Comparison of ENCODE assay signal across 16 cellular contexts in the genomic region with DNA sequence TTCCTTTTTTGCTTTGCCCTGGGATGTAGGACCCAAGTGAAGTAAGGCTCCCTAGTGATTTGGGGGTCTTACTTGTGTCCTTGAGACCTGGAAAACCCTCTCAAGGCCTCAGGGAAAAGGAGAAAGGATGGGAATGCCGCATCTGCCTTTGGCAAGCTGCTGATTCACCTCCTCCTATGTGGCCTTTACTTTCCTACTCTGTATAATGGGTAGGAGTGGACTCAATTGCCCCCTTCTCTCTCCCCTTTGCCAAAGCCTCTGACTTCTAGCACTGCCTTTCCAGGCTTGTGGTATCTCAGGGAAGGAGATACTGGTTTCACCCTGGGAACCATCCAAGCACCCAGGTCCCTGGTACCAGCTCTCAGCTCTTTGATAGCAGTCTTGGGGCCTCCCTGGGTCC. TPM values are rescaled to one million over a fixed set of nuclear protein-coding genes. Genes with fewer than 3 reads are reported as not detected.
DNase-seq lines count a peak whose midpoint lies in the region; ATAC-seq and TF ChIP-seq lines count a peak whose summit lies in the region.
"Had no signal": no experiment of that assay in that cellular context is flagged by ENCODE, and none has a peak within 500 bp of the region (broad histone marks: within the 10 kb centered on the region; RNA-seq: fewer than 3 reads in every experiment).

No MANE protein-coding gene starts in this region.

- no peaks in the 10 kb centered on the region for H3K27me3 ChIP-seq in HCT116 (ENCODE audit: insufficient read depth, low read length)
- no peaks in the 10 kb centered on the region for H3K27me3 ChIP-seq in Peyer's patch
- H3K27me3 ChIP-seq in esophagus (ENCODE audit: control insufficient read depth in 1 of 2, insufficient read depth in 2 of 2, low read length in 2 of 2): no peaks in the 10 kb centered on the region
- no peaks in the 10 kb centered on the region for H3K27me3 ChIP-seq in trophoblast cell (ENCODE audit: insufficient read depth, low read length)

- H3K14ac ChIP-seq in trophoblast cell (ENCODE audit: low read length): peak overlapping the region; percentile 63

- H3K36me3 ChIP-seq in HCT116 (ENCODE audit: control insufficient read depth in 1 of 2, insufficient read depth in 2 of 2, low read length in 2 of 2) (no peaks in the 10 kb centered on the region), Peyer's patch (no peaks in the 10 kb centered on the region), esophagus (ENCODE audit: control insufficient read depth in 2 of 2, insufficient read depth in 2 of 2, low read length in 1 of 2) (no peaks in the 10 kb centered on the region), trophoblast cell (ENCODE audit: control insufficient read depth in 1 of 2, insufficient read depth in 2 of 2, low read length in 2 of 2) (peaks cover 0 to 8% of the 10 kb centered on the region in 2 experiments)
- H3K36me3 ChIP-seq: BLaER1 treated with 17β-estradiol and CSF1 and Interleukin-3, amounts not matched to agents 10 nM and 100 nM had no signal

- H3K27ac ChIP-seq in HCT116 (ENCODE audit: low read depth, low read length) (peak overlapping the region; percentile 67), Peyer's patch (peak overlapping the region in 3 of 4 donors; percentile 79 to 95 (median 92)), esophagus (ENCODE audit: low read depth in 2 of 2, low read length in 1 of 2) (peak overlapping the region; percentile 95 to 98), trophoblast cell (ENCODE audit: low read depth, low read length) (peak overlapping the region; percentile 69)
- H3K27ac ChIP-seq: BLaER1 treated with 17β-estradiol and CSF1 and Interleukin-3, amounts not matched to agents 10 nM and 100 nM had no signal

- peak overlapping the region; percentile 16 for H2AK5ac ChIP-seq in trophoblast cell (ENCODE audit: low read length)

- H3K9me3 ChIP-seq in HCT116 (ENCODE audit: control insufficient read depth in 1 of 2, insufficient read depth in 1 of 2, low read depth in 1 of 2, low read length in 2 of 2): no peaks in the 10 kb centered on the region
- H3K9me3 ChIP-seq in Peyer's patch: no peaks in the 10 kb centered on the region
- H3K9me3 ChIP-seq in esophagus (ENCODE audit: control insufficient read depth in 2 of 2, insufficient read depth in 1 of 2, low read depth in 1 of 2, low read length in 1 of 2): no peaks in the 10 kb centered on the region
- H3K9me3 ChIP-seq in trophoblast cell (ENCODE audit: insufficient read depth, low read depth, low read length): no peaks in the 10 kb centered on the region
- H3K9me3 ChIP-seq: BLaER1 treated with 17β-estradiol and CSF1 and Interleukin-3, amounts not matched to agents 10 nM and 100 nM had no signal

- no peaks in the 10 kb centered on the region for H4K20me1 ChIP-seq in HCT116 (ENCODE audit: insufficient read depth)

- RAD21 ChIA-PET in HCT116 (lab: Charles Lee; ENCODE audit: low non-redundant PET in 1 of 2, low total read pairs in 2 of 2, uncharacterized antibody in 2 of 2, unreplicated experiment in 2 of 2): no interaction called here

- no peaks in the 10 kb centered on the region for H3K36me3 Mint-ChIP-seq in natural killer cell

- no peak overlapping the region for H4K12ac ChIP-seq in trophoblast cell (ENCODE audit: low read depth, low read length)

- H3K4me1 ChIP-seq in HCT116 (ENCODE audit: control insufficient read depth in 1 of 2, insufficient read depth in 2 of 2, low read length in 2 of 2) (peaks cover 48 to 70% of the 10 kb centered on the region in 2 experiments), Peyer's patch (peaks cover 0 to 67% (median 13%) of the 10 kb centered on the region in 4 donors), esophagus (ENCODE audit: control insufficient read depth in 2 of 2, insufficient read depth in 2 of 2, low read length in 1 of 2) (peaks cover 16 to 57% of the 10 kb centered on the region in 2 donors), trophoblast cell (ENCODE audit: control insufficient read depth in 1 of 2, insufficient read depth in 2 of 2, low read length in 2 of 2) (peaks cover 58 to 62% of the 10 kb centered on the region in 2 experiments)

- POLR2A ChIA-PET in HCT116 (lab: Charles Lee): no interaction called here

- H3K27ac Mint-ChIP-seq in natural killer cell: no peak overlapping the region
- H3K27ac Mint-ChIP-seq: GM23338, HFFc6 had no signal

- 69 to 89% methylated on average over 1 of the region's 1 CpG for WGBS in esophagus, 2 donors
- WGBS in trophoblast cell (ENCODE audit: extremely low coverage, insufficient coverage, insufficient read length): no CpG with 5 or more reads among the region's 1 CpG

- peak overlapping the region; percentile 55 for H3K4ac ChIP-seq in trophoblast cell (ENCODE audit: low read depth, low read length)

- peak overlapping the region; percentile 78 for H3K18ac ChIP-seq in trophoblast cell (ENCODE audit: low read length)

- TF ChIP-seq POLR2A in HCT116 (IDR thresholded peaks at IDR 0.05; ENCODE audit: borderline replicate concordance, extremely low read depth, insufficient read depth, insufficient read length) (no peak), Peyer's patch (IDR thresholded peaks at IDR 0.05) (no peak)

- TF ChIP-seq CTCF in HCT116 (IDR thresholded peaks at IDR 0.05 in 2 of 3, conservative IDR thresholded peaks at IDR 0.05 in 1 of 3; ENCODE audit: borderline replicate concordance in 1 of 3, insufficient read depth in 1 of 3, low read depth in 2 of 3, low read length in 2 of 3) (no peak), Peyer's patch (IDR thresholded peaks at IDR 0.05) (no peak), natural killer cell (IDR thresholded peaks at IDR 0.05) (no peak)

- peak overlapping the region; percentile 29 for H2BK5ac ChIP-seq in trophoblast cell (ENCODE audit: low read depth, low read length, poor library complexity)

- H3K27me3 Mint-ChIP-seq in natural killer cell (ENCODE audit: low read depth in 2 of 2): peaks cover 4 to 10% of the 10 kb centered on the region in 2 donors

- peak overlapping the region; percentile 75 for H4K91ac ChIP-seq in trophoblast cell (ENCODE audit: low read depth, low read length)

- H2AFZ ChIP-seq in HCT116 (ENCODE audit: low read depth, low read length, poor library complexity, severe bottlenecking) (no peak overlapping the region), trophoblast cell (ENCODE audit: insufficient read depth, low read length, poor library complexity) (peak overlapping the region; percentile 13)
- H2AFZ ChIP-seq: GM23338 had no signal

- H3K9ac ChIP-seq in HCT116 (ENCODE audit: low read length) (peak overlapping the region; percentile 12), trophoblast cell (ENCODE audit: low read length) (no peak overlapping the region)
- H3K9ac ChIP-seq: BLaER1 treated with 17β-estradiol and CSF1 and Interleukin-3, amounts not matched to agents 10 nM and 100 nM had no signal

- no TSS peak for BruUV-seq in HCT116 (replicated peaks; lab: Mats Ljungman, UMichigan)

- DNase-seq in HCT116 (ENCODE audit: low read depth, low spot score) (no peak), Peyer's patch (no peak), trophoblast cell (no peak), NCI-H526 (lab: John Stamatoyannopoulos, UW) (no peak), natural killer cell (no peak)
- DNase-seq: DMS153, EL, HFFc6, Karpas-422, NCI-H1417, NCI-H1930, NCI-H2171 had no signal

- H2BK120ac ChIP-seq in trophoblast cell (ENCODE audit: insufficient read depth, low read length, poor library complexity): peak overlapping the region; percentile 51

- H3K4me1 Mint-ChIP-seq in natural killer cell: no peaks in the 10 kb centered on the region

- H4K8ac ChIP-seq in trophoblast cell (ENCODE audit: low read depth, low read length): peak overlapping the region; percentile 13

- H3K4me3 Mint-ChIP-seq in natural killer cell: no peak overlapping the region
- H3K4me3 Mint-ChIP-seq: GM23338, HFFc6 had no signal

- TF ChIP-seq RAD21 in HCT116 (IDR thresholded peaks at IDR 0.05; ENCODE audit: low read depth): no peak

- no peaks in the 10 kb centered on the region for H3K9me3 Mint-ChIP-seq in natural killer cell
- H3K9me3 Mint-ChIP-seq: GM23338, HFFc6 had no signal

- no peaks in the 10 kb centered on the region for H3K9me2 ChIP-seq in HCT116 (ENCODE audit: insufficient read depth)

- ATAC-seq in HCT116: no peak
- no peak for ATAC-seq in natural killer cell
- ATAC-seq in HG03378 (IDR thresholded peaks at IDR 0.05; ENCODE audit: unreplicated experiment): no peak
- ATAC-seq: GM23338 had no signal

- no peak overlapping the region for H3K4me3 ChIP-seq in HCT116 (replicated peaks in 1 of 2; ENCODE audit: low read depth in 1 of 2, low read length in 2 of 2)
- no peak overlapping the region for H3K4me3 ChIP-seq in Peyer's patch
- no peak overlapping the region for H3K4me3 ChIP-seq in esophagus (ENCODE audit: low read depth in 1 of 2, low read length in 2 of 2)
- no peak overlapping the region for H3K4me3 ChIP-seq in trophoblast cell (ENCODE audit: low read depth, low read length)
- H3K4me3 ChIP-seq: BLaER1 treated with 17β-estradiol and CSF1 and Interleukin-3, amounts not matched to agents 10 nM and 100 nM; GM23338 had no signal

- intact Hi-C loops in HCT116 (cut with micrococcal nuclease): no loop called here
- intact Hi-C loops in natural killer cell (cut with micrococcal nuclease): no loop called here

- peak overlapping the region; percentile 75 for H3K4me2 ChIP-seq in HCT116 (ENCODE audit: low read length)
- H3K4me2 ChIP-seq in trophoblast cell (ENCODE audit: low read length): no peak overlapping the region
- H3K4me2 ChIP-seq: GM23338 had no signal

- CTCF ChIA-PET in HCT116 (lab: Charles Lee): no interaction called here

- H3K23ac ChIP-seq in trophoblast cell (ENCODE audit: low read length): no peak overlapping the region

- peaks cover 27% of the 10 kb centered on the region for H3K79me1 ChIP-seq in trophoblast cell (ENCODE audit: low read length)

- H3K79me2 ChIP-seq in HCT116 (ENCODE audit: insufficient read depth, low read length) (no peaks in the 10 kb centered on the region), trophoblast cell (ENCODE audit: control insufficient read depth, insufficient read depth, low read length, poor library complexity) (peaks cover 14% of the 10 kb centered on the region)

- H2BK12ac ChIP-seq in trophoblast cell (ENCODE audit: low read length): peak overlapping the region; percentile 55

TF ChIP-seq in HCT116, 20 proteins besides CTCF, POLR2A, EP300 and RAD21 (continues in another document):
- TF ChIP-seq EZH2 (IDR thresholded peaks at IDR 0.05) (no peak), EGR1 (IDR thresholded peaks at IDR 0.05; ENCODE audit: low read depth) (no peak), ZFX (IDR thresholded peaks at IDR 0.05) (no peak), SP1 (IDR thresholded peaks at IDR 0.05; ENCODE audit: low read depth) (no peak), FOSL1 (IDR thresholded peaks at IDR 0.05; ENCODE audit: low read depth) (no peak)
- TF ChIP-seq, protein P1, sequence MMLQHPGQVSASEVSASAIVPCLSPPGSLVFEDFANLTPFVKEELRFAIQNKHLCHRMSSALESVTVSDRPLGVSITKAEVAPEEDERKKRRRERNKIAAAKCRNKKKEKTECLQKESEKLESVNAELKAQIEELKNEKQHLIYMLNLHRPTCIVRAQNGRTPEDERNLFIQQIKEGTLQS (IDR thresholded peaks at IDR 0.05): no peak

RNA-seq across cellular contexts. Expression of a gene that starts 35.4 kb away (rescaled TPM):
- total RNA-seq in HCT116 (2021; ENCODE audit: unreplicated experiment) (22.0 TPM), Peyer's patch (10 to 100 TPM in 3 of 4 donors, 1 to 10 TPM in 1; 5.0 to 52.5 (median 39.1) TPM), natural killer cell (under 1 TPM; 0.09 to 0.65 (median 0.09) TPM)
- 29.6 and 41.5 TPM in 2 replicates for polyA plus RNA-seq in HCT116 (2012)
- polyA plus RNA-seq in esophagus: 10 to 100 TPM in 1 of 2 donors, 1 to 10 TPM in 1; 7.6 to 12.2 TPM
- 54.7 and 55.5 TPM in 2 replicates for polyA plus RNA-seq in trophoblast cell (2013)
